Comparison of ENCODE assay signal across 12 cellular contexts in the genomic region with DNA sequence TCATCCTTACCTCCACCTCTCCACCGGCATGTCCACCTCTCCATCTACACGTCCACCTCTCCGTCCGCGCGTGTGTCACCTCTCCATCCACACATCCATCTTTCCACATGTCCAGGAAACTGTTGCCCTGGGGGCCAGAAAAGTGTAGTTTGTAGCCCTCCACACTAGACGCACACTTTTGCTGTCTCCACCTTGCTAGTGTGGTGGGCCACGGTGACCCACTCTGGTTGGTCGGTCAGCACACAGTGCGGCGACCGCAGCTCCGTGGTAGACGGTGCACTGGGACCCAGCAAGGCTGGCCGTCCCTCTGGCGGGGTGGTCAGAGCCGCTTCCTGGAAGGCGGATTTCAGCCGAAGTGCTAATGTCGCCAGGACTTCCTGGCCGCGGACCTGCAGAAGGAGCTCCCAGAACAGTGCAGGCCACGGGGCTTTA.
"Had no signal": no experiment of that assay in that cellular context is flagged by ENCODE, and none has a peak within 500 bp of the region (broad histone marks: within the 10 kb centered on the region; RNA-seq: fewer than 3 reads in every experiment).

No MANE protein-coding gene starts in this region.

- H3K27ac ChIP-seq: neural progenitor cell, pancreas had no signal

- H3K9ac ChIP-seq: neural progenitor cell had no signal

- DNase-seq: activated CD4-positive, alpha-beta T cell treated with anti-CD3 and anti-CD28 coated beads for 1 hour; activated CD4-positive, alpha-beta T cell treated with anti-CD3 and anti-CD28 coated beads, Interleukin-2, amount 50 U/mL, for 4 hours; activated gamma-delta T cell treated with Interleukin-2 at 50 U/mL for 16 hours; activated T-cell treated with anti-CD3 and anti-CD28 coated beads, Interleukin-2, amount 50 U/mL, for 4 hours; cerebellar nuclear complex; effector CD8-positive, alpha-beta T cell; foreskin fibroblast; small intestine; stimulated activated CD4-positive, alpha-beta T cell treated with anti-CD3 and anti-CD28 coated beads, Interleukin-4, amount 100 ng/mL, for 4 hours had no signal

- H3K27me3 ChIP-seq: neural progenitor cell, pancreas had no signal

- H3K36me3 Mint-ChIP-seq: neural progenitor cell had no signal

- H3K36me3 ChIP-seq: neural progenitor cell, pancreas had no signal

- H3K9me3 ChIP-seq: pancreas had no signal

- ATAC-seq: activated T-cell treated with anti-CD3 and anti-CD28 coated beads, Interleukin-2, amount 50 U/mL, for 4 hours; pancreas had no signal

- H2AFZ ChIP-seq: neural progenitor cell had no signal

- H3K9me3 Mint-ChIP-seq: activated T-cell treated with anti-CD3 and anti-CD28 coated beads, Interleukin-2, amount 50 U/mL, for 4 hours; stimulated activated naive CD8-positive, alpha-beta T cell treated with anti-CD3 and anti-CD28 coated beads, Interleukin-15, Interleukin-2, amounts not matched to agents 100 ng/mL and 50 ng/mL, for 24 hours had no signal

- H3K4me3 Mint-ChIP-seq: activated T-cell treated with anti-CD3 and anti-CD28 coated beads, Interleukin-2, amount 50 U/mL, for 4 hours; neural progenitor cell; stimulated activated naive CD8-positive, alpha-beta T cell treated with anti-CD3 and anti-CD28 coated beads, Interleukin-15, Interleukin-2, amounts not matched to agents 100 ng/mL and 50 ng/mL, for 24 hours had no signal

- H3K27ac Mint-ChIP-seq: neural progenitor cell; stimulated activated naive CD8-positive, alpha-beta T cell treated with anti-CD3 and anti-CD28 coated beads, Interleukin-15, Interleukin-2, amounts not matched to agents 100 ng/mL and 50 ng/mL, for 24 hours had no signal

- H3K4me3 ChIP-seq: neural progenitor cell had no signal

- H3K4me1 ChIP-seq: neural progenitor cell had no signal

- H3K4me2 ChIP-seq: neural progenitor cell had no signal
